Comparison of ENCODE assay signal across 10 cellular contexts in genomic region chr4:25767877-25768475, GRCh38.
DNase-seq lines count a peak whose midpoint lies in the region; FAIRE-seq and TF ChIP-seq lines count a peak whose summit lies in the region.
"Had no signal": no experiment of that assay in that cellular context is flagged by ENCODE, and none has a peak within 500 bp of the region (broad histone marks: within the 10 kb centered on the region; RNA-seq: fewer than 3 reads in every experiment).

No MANE protein-coding gene starts in this region.

- H3K79me2 ChIP-seq in mammary epithelial cell (ENCODE audit: insufficient read depth, low read length) (no peaks in the 10 kb centered on the region), keratinocyte (ENCODE audit: control insufficient read depth, insufficient read depth, low read length) (no peaks in the 10 kb centered on the region)

- peaks cover 77% of the 10 kb centered on the region for H3K36me3 Mint-ChIP-seq in activated T-cell treated with anti-CD3 and anti-CD28 coated beads, Interleukin-2, amount 50 U/mL, for 24 hours (ENCODE audit: low read depth)

- H3K9ac ChIP-seq in mammary epithelial cell (ENCODE audit: insufficient read depth, low read length) = no peak overlapping the region
- H3K9ac ChIP-seq in keratinocyte (ENCODE audit: control insufficient read depth, extremely low read depth, insufficient read depth, low read length) = no peak overlapping the region

- no peaks in the 10 kb centered on the region for H3K36me3 ChIP-seq in mammary epithelial cell (ENCODE audit: insufficient read depth, low read length)
- peaks cover 0 to 14% of the 10 kb centered on the region in 2 experiments for H3K36me3 ChIP-seq in keratinocyte (ENCODE audit: control insufficient read depth in 2 of 2, extremely low read depth in 1 of 2, insufficient read depth in 2 of 2, low read length in 2 of 2)
- no peaks in the 10 kb centered on the region for H3K36me3 ChIP-seq in testis (ENCODE audit: low read depth, missing control alignments)

- TF ChIP-seq CTCF in mammary epithelial cell (conservative IDR thresholded peaks at IDR 0.05 in 1 of 2, IDR thresholded peaks at IDR 0.05 in 1 of 2; ENCODE audit: extremely low read depth in 1 of 2, insufficient read depth in 1 of 2, low read depth in 1 of 2, low read length in 2 of 2) (peak; percentile 88 to 92), keratinocyte (optimal IDR thresholded peaks at IDR 0.05 in 1 of 3, IDR thresholded peaks at IDR 0.05 in 1 of 3, conservative IDR thresholded peaks at IDR 0.05 in 1 of 3; ENCODE audit: extremely low read depth in 1 of 3, insufficient read depth in 2 of 3, low read length in 3 of 3) (peak; percentile 72 to 91 (median 80)), testis (IDR thresholded peaks at IDR 0.05) (peak; percentile 54 to 67 (median 60))

- no peaks in the 10 kb centered on the region for H3K9me3 Mint-ChIP-seq in activated T-cell treated with anti-CD3 and anti-CD28 coated beads, Interleukin-2, amount 50 U/mL, for 24 hours
- H3K9me3 Mint-ChIP-seq: CD8-positive, alpha-beta memory T cell; central memory CD8-positive, alpha-beta T cell had no signal

- no peaks in the 10 kb centered on the region for H3K9me3 ChIP-seq in mammary epithelial cell (replicated peaks; ENCODE audit: insufficient read depth, low read length)
- no peaks in the 10 kb centered on the region for H3K9me3 ChIP-seq in keratinocyte (ENCODE audit: control insufficient read depth, low read depth, low read length)
- H3K9me3 ChIP-seq in testis = no peaks in the 10 kb centered on the region

- no peak overlapping the region for H3K27ac Mint-ChIP-seq in activated T-cell treated with anti-CD3 and anti-CD28 coated beads, Interleukin-2, amount 50 U/mL, for 24 hours

- peak; percentile 30 for DNase-seq in NCI-H510A treated with DMSO at 0.1 percent for 48 hours (lab: John Stamatoyannopoulos, UW)
- no peak for DNase-seq in NCI-H510A (lab: John Stamatoyannopoulos, UW)
- peak; percentile 88 for DNase-seq in HuH-7 (ENCODE audit: low spot score)
- peak; percentile 11 for DNase-seq in NOMO-1 treated with dmso at 0.1 percent for 144 hours (lab: John Stamatoyannopoulos, UW; ENCODE audit: unreplicated experiment)
- DNase-seq in mammary epithelial cell = peak; percentile 43
- peak; percentile 13 for DNase-seq in keratinocyte (ENCODE audit: low read depth, low spot score)
- DNase-seq in testis = peak; percentile 82
- DNase-seq in activated T-cell treated with anti-CD3 and anti-CD28 coated beads, Interleukin-2, amount 50 U/mL, for 24 hours = no peak

- no peak for TF ChIP-seq POLR2A in testis (IDR thresholded peaks at IDR 0.05)

- peak; percentile 44 for FAIRE-seq in keratinocyte (lab: Jason Lieb, UNC)

- H3K4me3 ChIP-seq in mammary epithelial cell (replicated peaks in 1 of 3; ENCODE audit: insufficient read depth in 1 of 3, low read depth in 2 of 3, low read length in 3 of 3) (no peak overlapping the region), keratinocyte (ENCODE audit: control insufficient read depth in 2 of 3, extremely low read depth in 1 of 3, insufficient read depth in 2 of 3, low read depth in 1 of 3, low read length in 3 of 3) (no peak overlapping the region), testis (no peak overlapping the region)

- intact Hi-C loops in mammary epithelial cell (cut with micrococcal nuclease) = loop anchor here (1.0 kb wide), 1 partner anchor 327 kb away; no protein-coding TSS in a partner anchor
- intact Hi-C loops in testis (cut with DNase I; ENCODE audit: low total_unique reads) = no loop called here

- no peak overlapping the region for H2AFZ ChIP-seq in mammary epithelial cell (ENCODE audit: low read depth, low read length)
- H2AFZ ChIP-seq in keratinocyte (ENCODE audit: control insufficient read depth, low read length) = no peak overlapping the region

- no TSS peak for BruUV-seq in mammary epithelial cell (replicated peaks; lab: Mats Ljungman, UMichigan)

- dilution Hi-C loops in mammary epithelial cell (cut with HindIII; ENCODE audit: low sequenced_read_pairs) (no loop called here), keratinocyte (cut with MboI; ENCODE audit: extremely low pct_ligation_motif_present, low sequenced_read_pairs) (loop anchor here (25.0 kb wide), 1 partner anchor 331 kb away; no protein-coding TSS in a partner anchor)

- CTCF ChIA-PET in mammary epithelial cell (lab: Charles Lee; ENCODE audit: low non-redundant PET) = interaction anchor here (0.7 to 1.0 kb wide), 3 partner anchors 198 to 390 kb away, joined by 3 to 10 read pairs (median 5); no protein-coding TSS in a partner anchor

- no peaks in the 10 kb centered on the region for H3K9me1 ChIP-seq in keratinocyte (ENCODE audit: control insufficient read depth, extremely low read depth, insufficient read depth, low read length)

- H3K27me3 ChIP-seq in mammary epithelial cell (ENCODE audit: insufficient read depth, low read length) (no peaks in the 10 kb centered on the region), keratinocyte (ENCODE audit: control insufficient read depth, extremely low read depth, insufficient read depth, low read length) (no peaks in the 10 kb centered on the region), testis (no peaks in the 10 kb centered on the region)

- H3K27me3 Mint-ChIP-seq in activated T-cell treated with anti-CD3 and anti-CD28 coated beads, Interleukin-2, amount 50 U/mL, for 24 hours = no peaks in the 10 kb centered on the region
- H3K27me3 Mint-ChIP-seq: CD8-positive, alpha-beta memory T cell; central memory CD8-positive, alpha-beta T cell had no signal

- H3K4me1 ChIP-seq in mammary epithelial cell (ENCODE audit: insufficient read depth, low read length) (no peaks in the 10 kb centered on the region), keratinocyte (ENCODE audit: control insufficient read depth, extremely low read depth, insufficient read depth, low read length) (no peaks in the 10 kb centered on the region), testis (no peaks in the 10 kb centered on the region)

- in situ Hi-C loops in mammary epithelial cell (cut with MboI; ENCODE audit: low sequenced_read_pairs in 2 of 2) = loop anchor here in 1 of 2 donors (10.0 kb wide), 1 partner anchor 323 kb away; no protein-coding TSS in a partner anchor

- 26% methylated on average over 5 of the region's 5 CpGs for WGBS in mammary epithelial cell (ENCODE audit: low coverage, missing lambda C conversion rate)
- 35 to 43% methylated on average over 5 of the region's 5 CpGs for WGBS in testis, 2 donors

- H3K4me1 Mint-ChIP-seq in activated T-cell treated with anti-CD3 and anti-CD28 coated beads, Interleukin-2, amount 50 U/mL, for 24 hours (ENCODE audit: low read depth) = no peaks in the 10 kb centered on the region
- H3K4me1 Mint-ChIP-seq: CD8-positive, alpha-beta memory T cell; central memory CD8-positive, alpha-beta T cell had no signal

- H3K27ac ChIP-seq in mammary epithelial cell (ENCODE audit: insufficient read depth, low read depth, low read length) (no peak overlapping the region), keratinocyte (ENCODE audit: control insufficient read depth, insufficient read depth, low read length) (no peak overlapping the region), testis (no peak overlapping the region)

- no peak overlapping the region for H3K4me3 Mint-ChIP-seq in activated T-cell treated with anti-CD3 and anti-CD28 coated beads, Interleukin-2, amount 50 U/mL, for 24 hours
- H3K4me3 Mint-ChIP-seq: CD8-positive, alpha-beta memory T cell; central memory CD8-positive, alpha-beta T cell had no signal

- no peak overlapping the region for H3K4me2 ChIP-seq in mammary epithelial cell (ENCODE audit: insufficient read depth, low read depth, low read length)
- no peak overlapping the region for H3K4me2 ChIP-seq in keratinocyte (ENCODE audit: control insufficient read depth, extremely low read depth, insufficient read depth, low read depth, low read length)

- no peaks in the 10 kb centered on the region for H4K20me1 ChIP-seq in mammary epithelial cell (ENCODE audit: insufficient read depth, low read length)
- H4K20me1 ChIP-seq in keratinocyte (ENCODE audit: control insufficient read depth, extremely low read depth, insufficient read depth, low read length) = no peaks in the 10 kb centered on the region

Comparison
In these comparisons a context has a peak if more than half of its experiments do, and no peak if none do; other contexts are left out.
1. DNase-seq: peak in NCI-H510A treated with DMSO at 0.1 percent for 48 hours (single experiment), HuH-7 (single experiment), NOMO-1 treated with dmso at 0.1 percent for 144 hours (single experiment), mammary epithelial cell (single experiment), keratinocyte (single experiment) and testis (single experiment); none in NCI-H510A (single experiment) and activated T-cell treated with anti-CD3 and anti-CD28 coated beads, Interleukin-2, amount 50 U/mL, for 24 hours (single experiment).
2. Peak in every context shown above with its lines, with median percentiles within 50 percentile points of each other: CTCF ChIP-seq.